1 cellular context compared by ENCODE assay signal in genomic region chr5:518721-519120, GRCh38.
TF ChIP-seq lines count a peak whose summit lies in the region.

No MANE protein-coding gene starts in this region.

TF ChIP-seq in HEK293, 187 proteins besides CTCF, POLR2A, EP300 and RAD21 (continued from another document):
- no peak for TF ChIP-seq ZBTB10 (tag by site-specific recombination; IDR thresholded peaks at IDR 0.05)
- 0 out of 2 replicates have a peak, but pooled peaks have one; percentile 13 for TF ChIP-seq PATZ1 (tag by site-specific recombination; IDR thresholded peaks at IDR 0.05)
- TF ChIP-seq KLF1 (tag by site-specific recombination; IDR thresholded peaks at IDR 0.05): peak; percentile 87
- peak; percentile 96 for TF ChIP-seq KLF17 (tag by site-specific recombination; IDR thresholded peaks at IDR 0.05)
